9 cellular contexts compared by ENCODE assay signal in genomic region chr10:77531441-77532001, GRCh38.
DNase-seq lines count a peak whose midpoint lies in the region; ATAC-seq and TF ChIP-seq lines count a peak whose summit lies in the region.
"Had no signal": no experiment of that assay in that cellular context is flagged by ENCODE, and none has a peak within 500 bp of the region (broad histone marks: within the 10 kb centered on the region; RNA-seq: fewer than 3 reads in every experiment).

No MANE protein-coding gene starts in this region.

- no peaks in the 10 kb centered on the region for H3K36me3 Mint-ChIP-seq in activated CD8-positive, alpha-beta T cell treated with anti-CD3 and anti-CD28 coated beads for 36 hours (ENCODE audit: low read depth)

- peaks cover 50% of the 10 kb centered on the region for H3K4me1 ChIP-seq in osteoblast (ENCODE audit: insufficient read depth, low read length)

- H3K4me1 Mint-ChIP-seq in activated CD8-positive, alpha-beta T cell treated with anti-CD3 and anti-CD28 coated beads for 36 hours (ENCODE audit: low read depth), result no peaks in the 10 kb centered on the region

- peak overlapping the region; percentile 20 for H2AFZ ChIP-seq in osteoblast (ENCODE audit: low read length)

- intact Hi-C loops in activated CD8-positive, alpha-beta T cell treated with anti-CD3 and anti-CD28 coated beads for 36 hours (cut with micrococcal nuclease), result no loop called here

- no peak for TF ChIP-seq CTCF in osteoblast (IDR thresholded peaks at IDR 0.05; ENCODE audit: extremely low read depth, low read depth, low read length)
- no peak for TF ChIP-seq CTCF in activated CD8-positive, alpha-beta T cell treated with anti-CD3 and anti-CD28 coated beads for 36 hours (IDR thresholded peaks at IDR 0.05)

- peaks cover 52% of the 10 kb centered on the region for H3K79me2 ChIP-seq in osteoblast (ENCODE audit: insufficient read depth, low read length)

- H3K36me3 ChIP-seq in osteoblast (ENCODE audit: insufficient read depth, low read length), result no peaks in the 10 kb centered on the region
- H3K36me3 ChIP-seq: cardiac muscle cell had no signal

- no peaks in the 10 kb centered on the region for H3K9me3 ChIP-seq in osteoblast (ENCODE audit: low read depth, low read length)

- H3K9me3 Mint-ChIP-seq in activated CD8-positive, alpha-beta T cell treated with anti-CD3 and anti-CD28 coated beads for 36 hours, result no peaks in the 10 kb centered on the region

- CTCF ChIA-PET in activated CD8-positive, alpha-beta T cell treated with anti-CD3 and anti-CD28 coated beads for 36 hours (lab: Charles Lee), result no interaction called here

- ATAC-seq in esophagus mucosa (peak; percentile 83), GM19455 (IDR thresholded peaks at IDR 0.05; ENCODE audit: unreplicated experiment) (no peak)
- no peak for ATAC-seq in activated CD8-positive, alpha-beta T cell treated with anti-CD3 and anti-CD28 coated beads for 36 hours

- peak overlapping the region; percentile 99 for H3K27ac ChIP-seq in osteoblast (ENCODE audit: low read depth, low read length)
- H3K27ac ChIP-seq: cardiac muscle cell had no signal

- no peak overlapping the region for H3K27ac Mint-ChIP-seq in activated CD8-positive, alpha-beta T cell treated with anti-CD3 and anti-CD28 coated beads for 36 hours

- DNase-seq in Daoy (ENCODE audit: low read depth), result peak; percentile 92
- DNase-seq in NCI-H345 treated with DMSO at 0.1 percent for 48 hours (lab: John Stamatoyannopoulos, UW; ENCODE audit: unreplicated experiment), result peak; percentile 7
- DNase-seq in osteoblast (ENCODE audit: insufficient read length, low spot score, missing footprints), result peak; percentile 85
- DNase-seq in T-helper 9 cell, result no peak
- DNase-seq in NCI-H1048 (lab: John Stamatoyannopoulos, UW), result no peak
- no peak for DNase-seq in activated CD8-positive, alpha-beta T cell treated with anti-CD3 and anti-CD28 coated beads for 36 hours

- peak overlapping the region; percentile 61 for H3K4me3 ChIP-seq in osteoblast (ENCODE audit: insufficient read depth, low read length)
- H3K4me3 ChIP-seq: cardiac muscle cell had no signal

- H4K20me1 ChIP-seq in osteoblast (ENCODE audit: insufficient read depth, low read length), result no peaks in the 10 kb centered on the region

- H3K27me3 Mint-ChIP-seq in activated CD8-positive, alpha-beta T cell treated with anti-CD3 and anti-CD28 coated beads for 36 hours, result peaks cover 6% of the 10 kb centered on the region

- POLR2A ChIA-PET in activated CD8-positive, alpha-beta T cell treated with anti-CD3 and anti-CD28 coated beads for 36 hours (lab: Charles Lee), result no interaction called here

- H3K4me3 Mint-ChIP-seq in activated CD8-positive, alpha-beta T cell treated with anti-CD3 and anti-CD28 coated beads for 36 hours, result no peak overlapping the region

- H3K4me2 ChIP-seq in osteoblast (ENCODE audit: insufficient read depth, low read length), result peak overlapping the region; percentile 84

- H3K27me3 ChIP-seq in osteoblast (ENCODE audit: insufficient read depth, low read length), result no peaks in the 10 kb centered on the region
- H3K27me3 ChIP-seq: cardiac muscle cell had no signal

Comparison
In these comparisons a context has a peak if more than half of its experiments do, and no peak if none do; other contexts are left out.
1. DNase-seq: peak in Daoy (single experiment), NCI-H345 treated with DMSO at 0.1 percent for 48 hours (single experiment) and osteoblast (single experiment); none in T-helper 9 cell (single experiment), NCI-H1048 (single experiment) and activated CD8-positive, alpha-beta T cell treated with anti-CD3 and anti-CD28 coated beads for 36 hours (single experiment).